ENCODE assay signal across 13 cellular contexts in the genomic region with DNA sequence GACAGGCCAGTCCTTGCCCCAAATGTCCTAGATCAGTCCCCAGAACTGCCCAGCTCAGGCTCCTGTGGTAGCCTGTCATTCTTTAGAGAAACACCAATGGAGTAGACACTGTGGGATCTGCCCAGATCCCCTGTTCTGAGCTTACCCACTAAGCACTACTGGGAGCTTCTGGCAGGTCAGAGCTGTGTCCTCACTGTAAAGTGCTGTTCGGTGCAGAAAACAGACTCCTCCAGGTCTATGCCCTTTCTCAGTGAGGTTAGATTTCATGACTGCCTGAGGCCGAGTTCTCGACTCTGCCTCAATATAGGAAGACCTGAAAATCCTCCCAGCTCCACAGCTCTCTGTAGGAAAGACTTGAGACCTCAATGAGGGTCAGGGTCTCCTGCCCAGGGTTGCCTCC.
DNase-seq lines count a peak whose midpoint lies in the region; TF ChIP-seq lines count a peak whose summit lies in the region.
"Had no signal": no experiment of that assay in that cellular context is flagged by ENCODE, and none has a peak within 500 bp of the region (broad histone marks: within the 10 kb centered on the region; RNA-seq: fewer than 3 reads in every experiment).

No MANE protein-coding gene starts in this region.

- H3K4me3 ChIP-seq in Peyer's patch (no peak overlapping the region), esophagus muscularis mucosa (no peak overlapping the region), prostate gland (no peak overlapping the region)
- H3K4me3 ChIP-seq: breast epithelium, dorsolateral prefrontal cortex had no signal

- no peaks in the 10 kb centered on the region for H3K36me3 Mint-ChIP-seq in activated naive CD4-positive, alpha-beta T cell treated with anti-CD3 and anti-CD28 coated beads, Interleukin-2, amount 50 U/mL, for 24 hours

- H3K27ac ChIP-seq in Peyer's patch (peak overlapping the region; percentile 35 to 67 (median 48)), esophagus muscularis mucosa (replicated peaks in 1 of 4) (no peak overlapping the region), prostate gland (no peak overlapping the region)
- H3K27ac ChIP-seq: breast epithelium, dorsolateral prefrontal cortex had no signal

- TF ChIP-seq CTCF in Peyer's patch (IDR thresholded peaks at IDR 0.05) (no peak), esophagus muscularis mucosa (IDR thresholded peaks at IDR 0.05) (no peak), prostate gland (IDR thresholded peaks at IDR 0.05) (no peak)

- TF ChIP-seq POLR2A in Peyer's patch (IDR thresholded peaks at IDR 0.05) (no peak), esophagus muscularis mucosa (IDR thresholded peaks at IDR 0.05; ENCODE audit: low read depth) (no peak), prostate gland (IDR thresholded peaks at IDR 0.05) (no peak)

- H3K9me3 ChIP-seq in Peyer's patch (no peaks in the 10 kb centered on the region), esophagus muscularis mucosa (no peaks in the 10 kb centered on the region), prostate gland (no peaks in the 10 kb centered on the region)
- H3K9me3 ChIP-seq: breast epithelium had no signal

- intact Hi-C loops in esophagus muscularis mucosa (cut with DNase I) (no loop called here), prostate gland (cut with DNase I) (no loop called here)

- H3K36me3 ChIP-seq in Peyer's patch (no peaks in the 10 kb centered on the region), esophagus muscularis mucosa (no peaks in the 10 kb centered on the region), prostate gland (no peaks in the 10 kb centered on the region)
- H3K36me3 ChIP-seq: breast epithelium had no signal

- no peak for TF ChIP-seq EP300 in esophagus muscularis mucosa (IDR thresholded peaks at IDR 0.05)

- H3K27me3 Mint-ChIP-seq in activated naive CD4-positive, alpha-beta T cell treated with anti-CD3 and anti-CD28 coated beads, Interleukin-2, amount 50 U/mL, for 24 hours = no peaks in the 10 kb centered on the region

- H3K9me3 Mint-ChIP-seq in activated naive CD4-positive, alpha-beta T cell treated with anti-CD3 and anti-CD28 coated beads, Interleukin-2, amount 50 U/mL, for 24 hours = no peaks in the 10 kb centered on the region
- H3K9me3 Mint-ChIP-seq: IgD-negative memory B cell had no signal

- H3K4me3 Mint-ChIP-seq in activated naive CD4-positive, alpha-beta T cell treated with anti-CD3 and anti-CD28 coated beads, Interleukin-2, amount 50 U/mL, for 24 hours = peak overlapping the region; percentile 73

- 90% methylated on average over 2 of the region's 3 CpGs for WGBS in esophagus muscularis mucosa
- 95% methylated on average over 3 of the region's 3 CpGs for WGBS in prostate gland

- peak overlapping the region; percentile 90 for H3K27ac Mint-ChIP-seq in activated naive CD4-positive, alpha-beta T cell treated with anti-CD3 and anti-CD28 coated beads, Interleukin-2, amount 50 U/mL, for 24 hours
- H3K27ac Mint-ChIP-seq: IgD-negative memory B cell had no signal

- H3K27me3 ChIP-seq in Peyer's patch (no peaks in the 10 kb centered on the region), esophagus muscularis mucosa (peaks cover 0 to 22% (median 0%) of the 10 kb centered on the region in 4 donors), prostate gland (replicated peaks; ENCODE audit: insufficient read depth) (no peaks in the 10 kb centered on the region)

- peaks cover 0 to 24% (median 12%) of the 10 kb centered on the region in 4 donors for H3K4me1 ChIP-seq in Peyer's patch
- H3K4me1 ChIP-seq in esophagus muscularis mucosa = no peaks in the 10 kb centered on the region
- no peaks in the 10 kb centered on the region for H3K4me1 ChIP-seq in prostate gland (replicated peaks)
- H3K4me1 ChIP-seq: breast epithelium had no signal

- H3K4me1 Mint-ChIP-seq in activated naive CD4-positive, alpha-beta T cell treated with anti-CD3 and anti-CD28 coated beads, Interleukin-2, amount 50 U/mL, for 24 hours = peaks cover 97% of the 10 kb centered on the region

- DNase-seq in activated naive CD4-positive, alpha-beta T cell treated with Interleukin-2 at 50 U/mL for 16 hours = no peak
- DNase-seq in Peyer's patch = no peak
- peak; percentile 82 for DNase-seq in esophagus muscularis mucosa (ENCODE audit: extremely low spot score)
- no peak for DNase-seq in prostate gland (ENCODE audit: low spot score)
- DNase-seq in stimulated activated naive CD4-positive, alpha-beta T cell treated with Interleukin-2 at 50 U/mL for 16 hours (lab: John Stamatoyannopoulos, UW) = no peak
- DNase-seq in stimulated activated CD4-positive, alpha-beta T cell treated with anti-CD3 and anti-CD28 coated beads, Interleukin-4, amount 100 ng/mL, for 4 hours = no peak
- DNase-seq: dorsolateral prefrontal cortex; NCI-H1930; stimulated activated CD4-positive, alpha-beta T cell treated with anti-CD3 and anti-CD28 coated beads, Interleukin-12 subunit alpha, Interleukin-12 subunit beta, amount 100 ng/mL, for 4 hours; SW 1271 had no signal

Comparison
In these comparisons a context has a peak if more than half of its experiments do, and no peak if none do; other contexts are left out.
1. H3K27ac ChIP-seq: peak in Peyer's patch (4 of 4); none in esophagus muscularis mucosa (0 of 4) and prostate gland (0 of 2).